In the genomic region with DNA sequence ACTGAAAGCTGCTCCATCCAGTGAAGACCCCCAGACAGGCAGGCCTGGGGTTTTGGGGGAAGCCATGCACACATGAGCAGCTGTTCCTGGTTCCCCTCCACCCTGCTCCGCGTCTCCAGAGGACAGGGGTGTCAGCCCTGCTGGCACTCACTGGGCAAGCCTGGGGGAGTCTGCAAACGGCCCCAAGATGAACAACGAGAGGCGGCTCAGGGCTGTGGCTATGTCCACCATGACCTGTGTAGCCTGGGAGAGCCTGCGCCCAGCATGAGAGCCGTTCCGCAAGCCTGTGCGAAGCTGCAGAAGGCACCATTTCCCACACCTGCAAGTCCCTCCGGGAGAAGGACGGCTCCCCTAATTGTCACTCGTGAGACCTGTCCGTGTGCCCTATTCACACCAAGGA, we compare ENCODE assay signal across 9 cellular contexts. TPM values are rescaled to one million over a fixed set of nuclear protein-coding genes. Genes with fewer than 3 reads are reported as not detected.
"Had no signal": no experiment of that assay in that cellular context is flagged by ENCODE, and none has a peak within 500 bp of the region (broad histone marks: within the 10 kb centered on the region; RNA-seq: fewer than 3 reads in every experiment).

No MANE protein-coding gene starts in this region.

- H3K4me3 ChIP-seq: K562 had no signal

- H3K9me3 Mint-ChIP-seq: IgD-negative memory B cell had no signal

- H3K27me3 Mint-ChIP-seq: IgD-negative memory B cell had no signal

- ATAC-seq: HepG2, K562 had no signal

- H3K27ac ChIP-seq: HL-60 had no signal

- DNase-seq: IMR-90, KBM-7 had no signal

- FAIRE-seq: HepG2, HTR-8/SVneo, K562 had no signal

RNA-seq across cellular contexts. Expression of a gene that starts 59.5 kb away (rescaled TPM):
- total RNA-seq: HT-29, HT1080, K562 had no signal
- polyA plus RNA-seq: IgD-negative memory B cell had no signal
